ENCODE assay signal across 25 cellular contexts in the genomic region with DNA sequence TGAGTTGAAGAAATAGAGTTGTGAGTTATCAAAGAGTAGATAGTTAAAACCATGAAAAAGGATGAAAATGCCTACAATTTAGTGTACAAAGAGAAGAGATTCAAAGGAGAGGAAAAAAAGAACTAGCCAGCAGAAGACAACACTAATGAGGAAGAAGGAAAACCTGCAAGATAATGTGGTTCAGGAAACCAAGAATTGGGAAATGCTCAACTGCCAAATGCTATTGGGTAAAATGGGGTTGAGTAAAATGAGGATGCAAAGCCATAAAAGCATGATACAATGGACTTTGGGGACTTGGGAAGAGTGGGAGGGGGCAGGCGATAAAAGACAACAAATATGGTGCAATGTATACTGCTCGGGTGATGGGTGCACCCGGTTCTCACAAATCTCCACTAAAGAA. TPM values are rescaled to one million over a fixed set of nuclear protein-coding genes. Genes with fewer than 3 reads are reported as not detected.
"Had no signal": no experiment of that assay in that cellular context is flagged by ENCODE, and none has a peak within 500 bp of the region (broad histone marks: within the 10 kb centered on the region; RNA-seq: fewer than 3 reads in every experiment).

No MANE protein-coding gene starts in this region.

- H3K4me3 Mint-ChIP-seq: activated naive CD8-positive, alpha-beta T cell; activated T-cell treated with anti-CD3 and anti-CD28 coated beads, Interleukin-2, amount 50 U/mL, for 24 hours; activated T-helper 17 cell treated with anti-CD3 and anti-CD28 coated beads, Interleukin-2, amount 50 U/mL, for 72 hours; naive thymus-derived CD4-positive, alpha-beta T cell; neural crest cell; stimulated activated naive CD8-positive, alpha-beta T cell treated with anti-CD3 and anti-CD28 coated beads, Interleukin-15, Interleukin-2, amounts not matched to agents 100 ng/mL and 50 ng/mL, for 24 hours had no signal

- H3K4me3 ChIP-seq: adrenal gland, left lung, right lobe of liver, skin epidermis, tibial artery, vagina had no signal

- H3K4me1 Mint-ChIP-seq: activated T-helper 17 cell treated with anti-CD3 and anti-CD28 coated beads, Interleukin-2, amount 50 U/mL, for 72 hours; neural crest cell had no signal

- ATAC-seq: activated T-helper 17 cell treated with anti-CD3 and anti-CD28 coated beads, Interleukin-2, amount 50 U/mL, for 72 hours; left lung; naive thymus-derived CD4-positive, alpha-beta T cell; right lobe of liver had no signal

- H3K27me3 ChIP-seq: adrenal gland, left lung, right lobe of liver, tibial artery, vagina had no signal

- DNase-seq: activated CD4-positive, alpha-beta T cell treated with anti-CD3 and anti-CD28 coated beads for 1 hour; activated CD4-positive, alpha-beta T cell treated with anti-CD3 and anti-CD28 coated beads, Interleukin-2, amount 50 U/mL, for 1 hour; activated T-cell treated with anti-CD3 and anti-CD28 coated beads, Interleukin-2, amount 50 U/mL, for 24 hours; adrenal gland; central memory CD4-positive, alpha-beta T cell; dermis blood vessel endothelial cell; effector memory CD4-positive, alpha-beta T cell; foreskin melanocyte; left lung; naive thymus-derived CD4-positive, alpha-beta T cell; posterior cingulate gyrus; right lobe of liver; stimulated activated CD4-positive, alpha-beta T cell treated with anti-CD3 and anti-CD28 coated beads, Interleukin-1b, Interleukin-23, amount 100 ng/mL, for 48 hours; substantia nigra; tibial artery had no signal

- H3K27ac Mint-ChIP-seq: activated naive CD8-positive, alpha-beta T cell; activated T-cell treated with anti-CD3 and anti-CD28 coated beads, Interleukin-2, amount 50 U/mL, for 24 hours; activated T-helper 17 cell treated with anti-CD3 and anti-CD28 coated beads, Interleukin-2, amount 50 U/mL, for 72 hours; naive thymus-derived CD4-positive, alpha-beta T cell; stimulated activated naive CD8-positive, alpha-beta T cell treated with anti-CD3 and anti-CD28 coated beads, Interleukin-15, Interleukin-2, amounts not matched to agents 100 ng/mL and 50 ng/mL, for 24 hours had no signal

- H3K4me1 ChIP-seq: adrenal gland, right lobe of liver, tibial artery, vagina had no signal

- H3K9me3 ChIP-seq: adrenal gland, left lung, right lobe of liver, tibial artery, vagina had no signal

- H3K36me3 ChIP-seq: adrenal gland, left lung, right lobe of liver, tibial artery, vagina had no signal

- H3K9me3 Mint-ChIP-seq: activated T-cell treated with anti-CD3 and anti-CD28 coated beads, Interleukin-2, amount 50 U/mL, for 24 hours had no signal

- H3K27ac ChIP-seq: adrenal gland, right lobe of liver, skin epidermis, tibial artery, vagina had no signal

RNA-seq across cellular contexts. Expression of gene OR52K2, which starts 7.6 kb away (rescaled TPM):
- total RNA-seq: activated T-helper 17 cell treated with anti-CD3 and anti-CD28 coated beads, Interleukin-2, amount 50 U/mL, for 72 hours; dermis blood vessel endothelial cell; kidney epithelial cell; lung microvascular endothelial cell; neural crest cell; omental fat pad; right lobe of liver; vagina had no signal
- polyA plus RNA-seq: adrenal gland; esophagus; naive thymus-derived CD4-positive, alpha-beta T cell had no signal

RNA-seq across cellular contexts. Expression of gene OR52K1, which starts 40.9 kb away (rescaled TPM):
- total RNA-seq: dermis blood vessel endothelial cell, kidney epithelial cell, lung microvascular endothelial cell, neural crest cell, vagina had no signal
- polyA plus RNA-seq: adrenal gland; esophagus; naive thymus-derived CD4-positive, alpha-beta T cell had no signal
